17 cellular contexts compared by ENCODE assay signal in genomic region chr10:132140167-132140925, GRCh38. TPM values are rescaled to one million over a fixed set of nuclear protein-coding genes. Genes with fewer than 3 reads are reported as not detected.
"Had no signal": no experiment of that assay in that cellular context is flagged by ENCODE, and none has a peak within 500 bp of the region (broad histone marks: within the 10 kb centered on the region; RNA-seq: fewer than 3 reads in every experiment).

No MANE protein-coding gene starts in this region.

- H3K9ac ChIP-seq: parathyroid adenoma had no signal

- H3K9me3 Mint-ChIP-seq: activated naive CD4-positive, alpha-beta T cell treated with anti-CD3 and anti-CD28 coated beads, Interleukin-2, amount 50 U/mL, for 24 hours; activated T-helper 17 cell treated with anti-CD3 and anti-CD28 coated beads, Interleukin-2, amount 50 U/mL, for 72 hours; naive B cell; stimulated activated effector memory CD8-positive, alpha-beta T cell treated with anti-CD3 and anti-CD28 coated beads, Interleukin-12 subunit alpha, Interleukin-12 subunit beta, amount 100 ng/mL, for 72 hours had no signal

- H3K27me3 ChIP-seq: adrenal gland, cardiac muscle cell, SJCRH30, thyroid gland, uterus had no signal

- ATAC-seq: activated CD4-positive, CD25-positive, alpha-beta regulatory T cell treated with anti-CD3 and anti-CD28 coated beads, Interleukin-2, amount 50 U/mL, for 24 hours; activated T-helper 17 cell treated with anti-CD3 and anti-CD28 coated beads, Interleukin-2, amount 50 U/mL, for 72 hours; right cardiac atrium; stimulated activated effector memory CD8-positive, alpha-beta T cell treated with anti-CD3 and anti-CD28 coated beads, Interleukin-12 subunit alpha, Interleukin-12 subunit beta, amount 100 ng/mL, for 72 hours had no signal

- H3K36me3 ChIP-seq: adrenal gland, cardiac muscle cell, colonic mucosa, esophagus squamous epithelium, SJCRH30, thyroid gland, uterus had no signal

- H3K4me1 ChIP-seq: adrenal gland, colonic mucosa, parathyroid adenoma, SJCRH30, thyroid gland, uterus had no signal

- H3K4me3 ChIP-seq: adrenal gland, cardiac muscle cell, colonic mucosa, esophagus squamous epithelium, lung, SJCRH30, thyroid gland, uterus had no signal

- H3K27me3 Mint-ChIP-seq: activated naive CD4-positive, alpha-beta T cell treated with anti-CD3 and anti-CD28 coated beads, Interleukin-2, amount 50 U/mL, for 24 hours; activated T-helper 17 cell treated with anti-CD3 and anti-CD28 coated beads, Interleukin-2, amount 50 U/mL, for 72 hours had no signal

- H3K9me3 ChIP-seq: adrenal gland, colonic mucosa, esophagus squamous epithelium, SJCRH30, thyroid gland, uterus had no signal

- H3K4me3 Mint-ChIP-seq: activated naive CD4-positive, alpha-beta T cell treated with anti-CD3 and anti-CD28 coated beads, Interleukin-2, amount 50 U/mL, for 24 hours; activated T-helper 17 cell treated with anti-CD3 and anti-CD28 coated beads, Interleukin-2, amount 50 U/mL, for 72 hours; naive B cell; stimulated activated effector memory CD8-positive, alpha-beta T cell treated with anti-CD3 and anti-CD28 coated beads, Interleukin-12 subunit alpha, Interleukin-12 subunit beta, amount 100 ng/mL, for 72 hours had no signal

- H3K36me3 Mint-ChIP-seq: activated naive CD4-positive, alpha-beta T cell treated with anti-CD3 and anti-CD28 coated beads, Interleukin-2, amount 50 U/mL, for 24 hours; naive B cell; stimulated activated effector memory CD8-positive, alpha-beta T cell treated with anti-CD3 and anti-CD28 coated beads, Interleukin-12 subunit alpha, Interleukin-12 subunit beta, amount 100 ng/mL, for 72 hours had no signal

- H3K27ac ChIP-seq: adrenal gland, cardiac muscle cell, colonic mucosa, esophagus squamous epithelium, parathyroid adenoma, SJCRH30, thyroid gland, uterus had no signal

- DNase-seq: activated CD4-positive, alpha-beta T cell treated with anti-CD3 and anti-CD28 coated beads, Interleukin-2, amount 50 U/mL, for 48 hours; colonic mucosa; esophagus squamous epithelium; hypothalamus; naive B cell; SJCRH30; uterus had no signal

- H3K4me1 Mint-ChIP-seq: activated naive CD4-positive, alpha-beta T cell treated with anti-CD3 and anti-CD28 coated beads, Interleukin-2, amount 50 U/mL, for 24 hours; activated T-helper 17 cell treated with anti-CD3 and anti-CD28 coated beads, Interleukin-2, amount 50 U/mL, for 72 hours; naive B cell; stimulated activated effector memory CD8-positive, alpha-beta T cell treated with anti-CD3 and anti-CD28 coated beads, Interleukin-12 subunit alpha, Interleukin-12 subunit beta, amount 100 ng/mL, for 72 hours had no signal

- H3K27ac Mint-ChIP-seq: activated naive CD4-positive, alpha-beta T cell treated with anti-CD3 and anti-CD28 coated beads, Interleukin-2, amount 50 U/mL, for 24 hours; activated T-helper 17 cell treated with anti-CD3 and anti-CD28 coated beads, Interleukin-2, amount 50 U/mL, for 72 hours; stimulated activated effector memory CD8-positive, alpha-beta T cell treated with anti-CD3 and anti-CD28 coated beads, Interleukin-12 subunit alpha, Interleukin-12 subunit beta, amount 100 ng/mL, for 72 hours had no signal

RNA-seq across cellular contexts. Expression of gene DPYSL4, which starts 46.4 kb away (rescaled TPM):
- total RNA-seq: SJCRH30 had no signal
